Comparison of ENCODE assay signal across 10 cellular contexts in genomic region chr7:36048141-36048901, GRCh38.
DNase-seq lines count a peak whose midpoint lies in the region; ATAC-seq and TF ChIP-seq lines count a peak whose summit lies in the region.
"Had no signal": no experiment of that assay in that cellular context is flagged by ENCODE, and none has a peak within 500 bp of the region (broad histone marks: within the 10 kb centered on the region; RNA-seq: fewer than 3 reads in every experiment).

No MANE protein-coding gene starts in this region.

- H3K27me3 ChIP-seq in neuronal stem cell (ENCODE audit: control insufficient read depth in 3 of 3, insufficient read depth in 3 of 3, low read depth in 1 of 3, low read length in 3 of 3), result no peaks in the 10 kb centered on the region
- no peaks in the 10 kb centered on the region for H3K27me3 ChIP-seq in testis

- H3K18ac ChIP-seq in neuronal stem cell (ENCODE audit: low read length), result no peak overlapping the region

- ATAC-seq in HG03025 (IDR thresholded peaks at IDR 0.05; ENCODE audit: low FRiP score, unreplicated experiment), result no peak

- no peak overlapping the region for H2BK12ac ChIP-seq in neuronal stem cell (ENCODE audit: low read length)

- no peaks in the 10 kb centered on the region for H3K36me3 Mint-ChIP-seq in CD14-positive monocyte

- no peak overlapping the region for H3K23ac ChIP-seq in neuronal stem cell (ENCODE audit: low read depth, low read length, poor library complexity)

- H2BK15ac ChIP-seq in neuronal stem cell (ENCODE audit: low read length), result no peak overlapping the region

- H3K4me3 Mint-ChIP-seq in CD14-positive monocyte, result peak overlapping the region; percentile 25 to 61
- H3K4me3 Mint-ChIP-seq: neural crest cell had no signal

- no peak for DNase-seq in CD14-positive monocyte (ENCODE audit: low spot score)
- DNase-seq in NCI-H69 (lab: John Stamatoyannopoulos, UW), result peak; percentile 72
- DNase-seq in coronary artery (ENCODE audit: low spot score), result no peak
- no peak for DNase-seq in neuronal stem cell (ENCODE audit: low spot score)
- no peak for DNase-seq in T-helper 2 cell
- no peak for DNase-seq in testis
- DNase-seq in CD1c-positive myeloid dendritic cell (ENCODE audit: extremely low spot score), result no peak

- intact Hi-C loops in CD14-positive monocyte (cut with micrococcal nuclease) (no loop called here), testis (cut with DNase I; ENCODE audit: low total_unique reads) (no loop called here)

- H3K4me1 ChIP-seq in neuronal stem cell (ENCODE audit: control insufficient read depth in 2 of 2, insufficient read depth in 1 of 2, low read depth in 1 of 2, low read length in 2 of 2) (peaks cover 0 to 2% of the 10 kb centered on the region in 2 donors), testis (peaks cover 4% of the 10 kb centered on the region)

- H3K27ac Mint-ChIP-seq in CD14-positive monocyte, result peak overlapping the region in 1 of 7 donors; percentile 77

- no peak for TF ChIP-seq CTCF in CD14-positive monocyte (IDR thresholded peaks at IDR 0.05)
- no peak for TF ChIP-seq CTCF in coronary artery (IDR thresholded peaks at IDR 0.05)
- TF ChIP-seq CTCF in testis (IDR thresholded peaks at IDR 0.05), result no peak

- H3K9me3 ChIP-seq in neuronal stem cell (replicated peaks in 1 of 2; ENCODE audit: control insufficient read depth in 2 of 2, insufficient read depth in 1 of 2, low read depth in 1 of 2, low read length in 2 of 2) (no peaks in the 10 kb centered on the region), testis (no peaks in the 10 kb centered on the region)

- no peak overlapping the region for H3K4me3 ChIP-seq in coronary artery
- no peak overlapping the region for H3K4me3 ChIP-seq in neuronal stem cell (ENCODE audit: low read length in 2 of 2)
- H3K4me3 ChIP-seq in testis, result no peak overlapping the region

- H3K4ac ChIP-seq in neuronal stem cell (ENCODE audit: low read length), result no peak overlapping the region

- no peak overlapping the region for H2AK5ac ChIP-seq in neuronal stem cell (ENCODE audit: low read depth, low read length)

- H3K27me3 Mint-ChIP-seq in CD14-positive monocyte (ENCODE audit: low read depth in 3 of 3), result peaks cover 1 to 2% (median 1%) of the 10 kb centered on the region in 3 donors

- H2AFZ ChIP-seq in neuronal stem cell (ENCODE audit: low read length), result no peak overlapping the region

- peak overlapping the region; percentile 26 for H2BK5ac ChIP-seq in neuronal stem cell (ENCODE audit: low read length)

- H3K9ac ChIP-seq in neuronal stem cell (ENCODE audit: low read depth, low read length, poor library complexity), result no peak overlapping the region

- H3K9me3 Mint-ChIP-seq in CD14-positive monocyte, result peaks cover 0 to 2% (median 0%) of the 10 kb centered on the region in 7 donors
- H3K9me3 Mint-ChIP-seq: neural crest cell had no signal

- H4K8ac ChIP-seq in neuronal stem cell (ENCODE audit: low read depth, low read length), result no peak overlapping the region

- no peak overlapping the region for H4K91ac ChIP-seq in neuronal stem cell (ENCODE audit: low read depth, low read length, poor library complexity)

- TF ChIP-seq POLR2A in testis (IDR thresholded peaks at IDR 0.05), result no peak

- no peak overlapping the region for H3K4me2 ChIP-seq in neuronal stem cell (ENCODE audit: insufficient read depth, low read length, poor library complexity, severe bottlenecking)

- peaks cover 19% of the 10 kb centered on the region for H3K4me1 Mint-ChIP-seq in CD14-positive monocyte

- no peak overlapping the region for H2BK120ac ChIP-seq in neuronal stem cell (ENCODE audit: low read depth, low read length)

- no peaks in the 10 kb centered on the region for H3K79me1 ChIP-seq in neuronal stem cell (ENCODE audit: low read depth, low read length)

- H3K36me3 ChIP-seq in neuronal stem cell (replicated peaks in 1 of 2; ENCODE audit: control insufficient read depth in 2 of 2, insufficient read depth in 2 of 2, low read length in 2 of 2), result no peaks in the 10 kb centered on the region
- H3K36me3 ChIP-seq in testis (ENCODE audit: low read depth, missing control alignments), result no peaks in the 10 kb centered on the region

- H3K27ac ChIP-seq in coronary artery (peak overlapping the region; percentile 21 to 35), neuronal stem cell (replicated peaks; ENCODE audit: low read length) (no peak overlapping the region), testis (no peak overlapping the region)
- H3K27ac ChIP-seq: VCaP had no signal

- no CpG with 5 or more reads among the region's 5 CpGs for WGBS in neuronal stem cell (ENCODE audit: extremely low coverage in 2 of 2, insufficient read length in 2 of 2, insufficient replicate concordance in 1 of 2), 2 donors
- WGBS in testis, 2 donors, result 76 to 86% methylated on average over 5 of the region's 5 CpGs

- no peak overlapping the region for H3K14ac ChIP-seq in neuronal stem cell (ENCODE audit: low read length)

Comparison
In these comparisons a context has a peak if more than half of its experiments do, and no peak if none do; other contexts are left out.
1. H3K27ac ChIP-seq: peak in coronary artery (2 of 2); none in neuronal stem cell (single experiment) and testis (0 of 2).